ENCODE assay signal across 20 cellular contexts in the genomic region with DNA sequence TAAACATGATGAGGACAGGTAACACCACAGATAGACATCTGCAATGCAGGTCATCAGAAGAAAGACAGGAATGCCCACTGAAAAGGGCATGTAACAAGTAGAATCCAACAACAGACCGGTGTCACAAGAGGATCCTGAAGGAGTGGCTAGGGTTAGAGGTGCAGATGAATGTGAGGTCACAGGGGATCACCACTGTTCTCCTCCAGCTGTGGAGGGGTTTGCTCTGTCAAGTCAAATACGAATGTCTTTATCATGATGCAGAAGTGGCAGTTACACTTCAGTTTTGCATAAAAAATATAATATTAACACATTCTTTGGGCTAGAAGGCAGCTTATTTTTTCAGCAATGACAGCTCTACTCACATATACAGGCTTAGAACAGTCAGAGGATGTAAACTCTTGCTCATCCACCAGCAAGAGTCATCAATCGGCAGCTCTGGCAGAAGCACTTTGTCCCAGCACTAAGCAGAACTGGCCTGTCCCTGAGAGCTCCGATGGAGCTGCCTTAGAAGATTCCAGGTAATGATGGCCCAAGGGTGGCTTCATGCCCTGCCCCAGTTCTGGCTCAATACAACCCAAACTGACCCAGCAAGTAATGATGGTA.
A peak's percentile ranks its signal among the peaks of the same experiment; 100 is the strongest.
DNase-seq lines count a peak whose midpoint lies in the region; ATAC-seq and TF ChIP-seq lines count a peak whose summit lies in the region.
"Had no signal": no experiment of that assay in that cellular context is flagged by ENCODE, and none has a peak within 500 bp of the region (broad histone marks: within the 10 kb centered on the region; RNA-seq: fewer than 3 reads in every experiment).

No MANE protein-coding gene starts in this region.

- H3K4me1 Mint-ChIP-seq in activated CD4-positive, alpha-beta T cell treated with anti-CD3 and anti-CD28 coated beads, Interleukin-2, amount 10 ng/mL, durations not matched to agents 24 days and 14 days, result peaks cover 68% of the 10 kb centered on the region
- H3K4me1 Mint-ChIP-seq in T-cell (peaks cover 80 to 100% (median 92%) of the 10 kb centered on the region in 3 donors), nephron progenitor cell (peaks cover 58% of the 10 kb centered on the region), Calu3 (ENCODE audit: low read depth, unreplicated experiment) (peaks cover 12% of the 10 kb centered on the region)

- H3K27ac Mint-ChIP-seq in activated CD4-positive, alpha-beta T cell treated with anti-CD3 and anti-CD28 coated beads, Interleukin-2, amount 10 ng/mL, durations not matched to agents 24 days and 14 days, result peak overlapping the region; percentile 74
- H3K27ac Mint-ChIP-seq in T-cell (peak overlapping the region; percentile 90 to 96), nephron progenitor cell (peak overlapping the region; percentile 55), Calu3 (ENCODE audit: unreplicated experiment) (no peak overlapping the region)

- no peak for DNase-seq in activated CD4-positive, alpha-beta T cell treated with anti-CD3 and anti-CD28 coated beads, Interleukin-2, amount 10 ng/mL, durations not matched to agents 24 days and 14 days
- DNase-seq in activated CD4-positive, alpha-beta T cell treated with anti-CD3 and anti-CD28 coated beads for 48 hours, result no peak
- DNase-seq in T-cell, result no peak
- DNase-seq in choroid plexus epithelial cell (ENCODE audit: low read depth), result peak; percentile 20
- DNase-seq in nephron progenitor cell, result no peak
- no peak for DNase-seq in Calu3
- DNase-seq in NCI-H774 (lab: John Stamatoyannopoulos, UW), result no peak
- no peak for DNase-seq in NCI-H510A (lab: John Stamatoyannopoulos, UW)
- DNase-seq: activated CD4-positive, alpha-beta T cell treated with anti-CD3 and anti-CD28 coated beads, Interleukin-2, amount 50 U/mL, for 1 hour; DND-41; effector CD8-positive, alpha-beta T cell; MG63; NCI-H1930; NCI-H510A treated with DMSO at 0.1 percent for 48 hours; OCI-M1; posterior cingulate gyrus; stimulated activated naive CD4-positive, alpha-beta T cell; T1000 had no signal

- intact Hi-C loops in activated CD4-positive, alpha-beta T cell treated with anti-CD3 and anti-CD28 coated beads, Interleukin-2, amount 10 ng/mL, durations not matched to agents 24 days and 14 days (cut with micrococcal nuclease), result loop anchor here (2.0 kb wide), 2 partner anchors 13 to 15 kb away; no protein-coding TSS in a partner anchor
- intact Hi-C loops in Calu3 (cut with micrococcal nuclease; ENCODE audit: unreplicated experiment), result no loop called here

- ATAC-seq in T-cell (replicated peaks in 1 of 4), result no peak

- H3K27me3 Mint-ChIP-seq in activated CD4-positive, alpha-beta T cell treated with anti-CD3 and anti-CD28 coated beads, Interleukin-2, amount 10 ng/mL, durations not matched to agents 24 days and 14 days, result no peaks in the 10 kb centered on the region
- H3K27me3 Mint-ChIP-seq in T-cell (no peaks in the 10 kb centered on the region), nephron progenitor cell (ENCODE audit: low read depth, poor library complexity) (peaks cover 3% of the 10 kb centered on the region), Calu3 (ENCODE audit: unreplicated experiment) (no peaks in the 10 kb centered on the region)

- H3K36me3 Mint-ChIP-seq in activated CD4-positive, alpha-beta T cell treated with anti-CD3 and anti-CD28 coated beads, Interleukin-2, amount 10 ng/mL, durations not matched to agents 24 days and 14 days (ENCODE audit: low read depth), result peaks cover 89% of the 10 kb centered on the region
- H3K36me3 Mint-ChIP-seq in T-cell (peaks cover 91% of the 10 kb centered on the region), nephron progenitor cell (ENCODE audit: low read depth) (peaks cover 60% of the 10 kb centered on the region), Calu3 (ENCODE audit: insufficient read depth, unreplicated experiment) (no peaks in the 10 kb centered on the region)

- POLR2A ChIA-PET in T-cell (lab: Charles Lee), result interaction anchor here in 1 of 2 donors (0.5 to 2.0 kb wide), 5 partner anchors 12 to 43 kb away, joined by 3 to 6 read pairs (median 5); no protein-coding TSS in a partner anchor

- BruUV-seq in Calu3 (replicated peaks; lab: Mats Ljungman, UMichigan), result no TSS peak

- peaks cover 7% of the 10 kb centered on the region for H3K9me3 Mint-ChIP-seq in activated CD4-positive, alpha-beta T cell treated with anti-CD3 and anti-CD28 coated beads, Interleukin-2, amount 10 ng/mL, durations not matched to agents 24 days and 14 days
- peaks cover 0 to 8% (median 4%) of the 10 kb centered on the region in 3 donors for H3K9me3 Mint-ChIP-seq in T-cell
- peaks cover 36% of the 10 kb centered on the region for H3K9me3 Mint-ChIP-seq in nephron progenitor cell
- H3K9me3 Mint-ChIP-seq in Calu3 (ENCODE audit: low read depth, unreplicated experiment), result no peaks in the 10 kb centered on the region

- H3K4me3 ChIP-seq in choroid plexus epithelial cell (ENCODE audit: low read depth, low read length), result no peak overlapping the region
- H3K4me3 ChIP-seq: MG63, SJSA1 had no signal

- CTCF ChIA-PET in T-cell (lab: Charles Lee), result interaction anchor here (1.4 to 2.3 kb wide), 4 partner anchors 8 to 15 kb away, joined by 4 to 9 read pairs (median 4); no protein-coding TSS in a partner anchor
- CTCF ChIA-PET in Calu3 (lab: Charles Lee), result interaction anchor here (1.0 kb wide), 1 partner anchor 12 kb away, joined by 3 read pairs; no protein-coding TSS in a partner anchor

- TF ChIP-seq CTCF in choroid plexus epithelial cell (conservative IDR thresholded peaks at IDR 0.05; ENCODE audit: low read depth, low read length) (no peak), nephron progenitor cell (IDR thresholded peaks at IDR 0.05) (no peak), Calu3 (IDR thresholded peaks at IDR 0.05; ENCODE audit: unreplicated experiment) (no peak)

- no peak overlapping the region for H3K4me3 Mint-ChIP-seq in activated CD4-positive, alpha-beta T cell treated with anti-CD3 and anti-CD28 coated beads, Interleukin-2, amount 10 ng/mL, durations not matched to agents 24 days and 14 days
- H3K4me3 Mint-ChIP-seq in T-cell (peak overlapping the region in 2 of 3 donors; percentile 29 to 43), nephron progenitor cell (no peak overlapping the region), Calu3 (ENCODE audit: low read depth, unreplicated experiment) (no peak overlapping the region)
- H3K4me3 Mint-ChIP-seq: CD14-positive monocyte had no signal

Comparison
In these comparisons a context has a peak if more than half of its experiments do, and no peak if none do; other contexts are left out.
1. H3K4me3 Mint-ChIP-seq: peak in T-cell (2 of 3); none in activated CD4-positive, alpha-beta T cell treated with anti-CD3 and anti-CD28 coated beads, Interleukin-2, amount 10 ng/mL, durations not matched to agents 24 days and 14 days (single experiment), nephron progenitor cell (single experiment) and Calu3 (single experiment).